In the genomic region with DNA sequence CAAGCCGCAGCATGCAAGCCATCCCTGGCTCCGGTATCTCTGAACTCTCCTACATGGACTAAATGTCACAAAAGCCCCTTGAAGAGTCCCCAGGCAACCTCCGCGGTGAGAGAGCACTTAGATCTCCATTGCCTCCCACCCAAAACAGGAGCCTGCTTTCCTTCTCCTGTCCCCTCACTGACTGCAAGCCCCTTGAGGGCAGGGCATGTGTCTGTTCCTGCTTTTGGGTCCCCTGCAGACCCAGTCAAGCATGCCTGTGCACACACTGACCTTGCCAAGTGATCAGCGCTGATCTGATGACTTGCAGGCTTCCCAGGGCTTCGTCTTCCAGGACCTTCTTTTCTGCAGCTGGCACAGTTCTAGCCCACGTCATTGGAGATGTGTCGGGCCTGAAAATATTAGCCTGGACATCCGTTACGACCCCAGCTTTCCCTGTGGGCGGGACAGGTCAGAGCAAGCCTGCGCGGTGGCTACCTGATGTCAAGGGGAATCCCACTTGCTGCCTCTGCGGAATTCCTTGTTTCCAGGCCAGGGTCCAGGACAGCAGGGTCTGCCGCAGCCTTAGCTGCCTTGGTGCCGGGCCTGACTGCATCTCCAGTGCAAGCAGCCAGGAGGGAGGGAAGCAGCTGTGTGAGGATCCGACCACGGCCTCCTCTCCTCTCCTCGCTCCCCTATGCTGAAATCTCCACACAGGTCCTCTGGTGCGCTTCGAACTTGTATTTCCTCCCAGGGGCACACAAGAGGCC, we compare ENCODE assay signal across 16 cellular contexts.
"Had no signal": no experiment of that assay in that cellular context is flagged by ENCODE, and none has a peak within 500 bp of the region (broad histone marks: within the 10 kb centered on the region; RNA-seq: fewer than 3 reads in every experiment).

No MANE protein-coding gene starts in this region.

- DNase-seq: activated CD4-positive, alpha-beta T cell treated with anti-CD3 and anti-CD28 coated beads for 1 hour; activated naive CD4-positive, alpha-beta T cell treated with anti-CD3 and anti-CD28 coated beads for 36 hours; brain microvascular endothelial cell; cortex of kidney; effector CD4-positive, alpha-beta T cell; heart right ventricle; mesenchymal stem cell; natural killer cell; stimulated activated CD4-positive, alpha-beta T cell treated with anti-CD3 and anti-CD28 coated beads, Interleukin-15, amount 100 ng/mL, for 24 hours; stimulated activated CD4-positive, alpha-beta T cell treated with anti-CD3 and anti-CD28 coated beads, Interleukin-2, amount 100 ng/mL, for 48 hours; stimulated activated naive CD8-positive, alpha-beta T cell treated with anti-CD3 and anti-CD28 coated beads, Interleukin-15, amount 100 ng/mL, for 72 hours; T-helper 2 cell; transverse colon; uterus; WERI-Rb-1 had no signal

- ATAC-seq: activated T-helper 17 cell treated with anti-CD3 and anti-CD28 coated beads, Interleukin-2, amount 50 U/mL, for 72 hours; heart right ventricle; natural killer cell; stimulated activated naive CD8-positive, alpha-beta T cell treated with anti-CD3 and anti-CD28 coated beads, Interleukin-15, amount 100 ng/mL, for 72 hours had no signal
